2 cellular contexts compared by ENCODE assay signal in the genomic region with DNA sequence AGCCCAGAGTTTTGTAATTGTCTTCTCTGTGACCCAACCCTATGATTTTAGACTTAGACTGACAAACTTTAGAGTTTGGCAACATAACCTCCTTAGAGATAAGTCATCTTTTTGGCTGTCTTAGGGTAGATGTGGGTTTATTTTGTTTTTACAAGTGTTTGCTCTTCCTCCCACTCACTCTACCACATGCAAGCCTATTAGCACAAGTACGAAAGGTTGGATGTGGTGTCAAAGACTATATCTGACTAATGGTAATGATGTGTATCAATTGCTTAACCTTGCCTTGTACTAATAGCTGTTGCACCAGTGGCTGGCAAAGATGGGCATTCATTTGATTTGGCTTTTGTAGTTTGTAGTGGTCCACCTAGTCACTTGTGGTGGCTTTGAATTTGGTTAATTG.
TF ChIP-seq lines count a peak whose summit lies in the region.

No MANE protein-coding gene starts in this region.

TF ChIP-seq in IMR-90, 13 proteins besides CTCF, POLR2A, EP300 and RAD21:
- TF ChIP-seq CEBPB (IDR thresholded peaks at IDR 0.05; ENCODE audit: low read depth, low read length), result peak; percentile 74
- no peak for TF ChIP-seq MAZ (IDR thresholded peaks at IDR 0.05; ENCODE audit: borderline replicate concordance, low read depth, low read length)

TF ChIP-seq in K562, 482 proteins besides CTCF, POLR2A, EP300 and RAD21:
- TF ChIP-seq PRPF4 (IDR thresholded peaks at IDR 0.05; ENCODE audit: insufficient read depth, low read depth, low read length, poor library complexity, severe bottlenecking), result no peak
- TF ChIP-seq ZNF586 (CRISPR knock-in tag; conservative IDR thresholded peaks at IDR 0.05), result no peak
- TF ChIP-seq, protein P1, sequence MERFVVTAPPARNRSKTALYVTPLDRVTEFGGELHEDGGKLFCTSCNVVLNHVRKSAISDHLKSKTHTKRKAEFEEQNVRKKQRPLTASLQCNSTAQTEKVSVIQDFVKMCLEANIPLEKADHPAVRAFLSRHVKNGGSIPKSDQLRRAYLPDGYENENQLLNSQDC (CRISPR knock-in tag; IDR thresholded peaks at IDR 0.05), result no peak
- no peak for TF ChIP-seq PTRF (tag; IDR thresholded peaks at IDR 0.05)
- TF ChIP-seq, protein P2, sequence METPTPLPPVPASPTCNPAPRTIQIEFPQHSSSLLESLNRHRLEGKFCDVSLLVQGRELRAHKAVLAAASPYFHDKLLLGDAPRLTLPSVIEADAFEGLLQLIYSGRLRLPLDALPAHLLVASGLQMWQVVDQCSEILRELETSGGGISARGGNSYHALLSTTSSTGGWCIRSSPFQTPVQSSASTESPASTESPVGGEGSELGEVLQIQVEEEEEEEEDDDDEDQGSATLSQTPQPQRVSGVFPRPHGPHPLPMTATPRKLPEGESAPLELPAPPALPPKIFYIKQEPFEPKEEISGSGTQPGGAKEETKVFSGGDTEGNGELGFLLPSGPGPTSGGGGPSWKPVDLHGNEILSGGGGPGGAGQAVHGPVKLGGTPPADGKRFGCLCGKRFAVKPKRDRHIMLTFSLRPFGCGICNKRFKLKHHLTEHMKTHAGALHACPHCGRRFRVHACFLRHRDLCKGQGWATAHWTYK (CRISPR knock-in tag; IDR thresholded peaks at IDR 0.05), result no peak
- TF ChIP-seq, protein P3, sequence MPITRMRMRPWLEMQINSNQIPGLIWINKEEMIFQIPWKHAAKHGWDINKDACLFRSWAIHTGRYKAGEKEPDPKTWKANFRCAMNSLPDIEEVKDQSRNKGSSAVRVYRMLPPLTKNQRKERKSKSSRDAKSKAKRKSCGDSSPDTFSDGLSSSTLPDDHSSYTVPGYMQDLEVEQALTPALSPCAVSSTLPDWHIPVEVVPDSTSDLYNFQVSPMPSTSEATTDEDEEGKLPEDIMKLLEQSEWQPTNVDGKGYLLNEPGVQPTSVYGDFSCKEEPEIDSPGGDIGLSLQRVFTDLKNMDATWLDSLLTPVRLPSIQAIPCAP (CRISPR knock-in tag; IDR thresholded peaks at IDR 0.05; ENCODE audit: borderline replicate concordance), result no peak
- TF ChIP-seq, protein P4, sequence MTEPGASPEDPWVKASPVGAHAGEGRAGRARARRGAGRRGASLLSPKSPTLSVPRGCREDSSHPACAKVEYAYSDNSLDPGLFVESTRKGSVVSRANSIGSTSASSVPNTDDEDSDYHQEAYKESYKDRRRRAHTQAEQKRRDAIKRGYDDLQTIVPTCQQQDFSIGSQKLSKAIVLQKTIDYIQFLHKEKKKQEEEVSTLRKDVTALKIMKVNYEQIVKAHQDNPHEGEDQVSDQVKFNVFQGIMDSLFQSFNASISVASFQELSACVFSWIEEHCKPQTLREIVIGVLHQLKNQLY (CRISPR knock-in tag; conservative IDR thresholded peaks at IDR 0.05), result no peak
- TF ChIP-seq FOXJ3 (CRISPR knock-in tag; IDR thresholded peaks at IDR 0.05), result no peak
- TF ChIP-seq, protein P5, sequence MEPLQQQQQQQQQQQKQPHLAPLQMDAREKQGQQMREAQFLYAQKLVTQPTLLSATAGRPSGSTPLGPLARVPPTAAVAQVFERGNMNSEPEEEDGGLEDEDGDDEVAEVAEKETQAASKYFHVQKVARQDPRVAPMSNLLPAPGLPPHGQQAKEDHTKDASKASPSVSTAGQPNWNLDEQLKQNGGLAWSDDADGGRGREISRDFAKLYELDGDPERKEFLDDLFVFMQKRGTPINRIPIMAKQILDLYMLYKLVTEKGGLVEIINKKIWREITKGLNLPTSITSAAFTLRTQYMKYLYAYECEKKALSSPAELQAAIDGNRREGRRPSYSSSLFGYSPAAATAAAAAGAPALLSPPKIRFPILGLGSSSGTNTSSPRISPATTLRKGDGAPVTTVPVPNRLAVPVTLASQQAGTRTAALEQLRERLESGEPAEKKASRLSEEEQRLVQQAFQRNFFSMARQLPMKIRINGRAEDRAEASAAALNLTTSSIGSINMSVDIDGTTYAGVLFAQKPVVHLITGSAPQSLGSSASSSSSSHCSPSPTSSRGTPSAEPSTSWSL (CRISPR knock-in tag; IDR thresholded peaks at IDR 0.05; ENCODE audit: borderline replicate concordance), result no peak
- TF ChIP-seq, protein P6, sequence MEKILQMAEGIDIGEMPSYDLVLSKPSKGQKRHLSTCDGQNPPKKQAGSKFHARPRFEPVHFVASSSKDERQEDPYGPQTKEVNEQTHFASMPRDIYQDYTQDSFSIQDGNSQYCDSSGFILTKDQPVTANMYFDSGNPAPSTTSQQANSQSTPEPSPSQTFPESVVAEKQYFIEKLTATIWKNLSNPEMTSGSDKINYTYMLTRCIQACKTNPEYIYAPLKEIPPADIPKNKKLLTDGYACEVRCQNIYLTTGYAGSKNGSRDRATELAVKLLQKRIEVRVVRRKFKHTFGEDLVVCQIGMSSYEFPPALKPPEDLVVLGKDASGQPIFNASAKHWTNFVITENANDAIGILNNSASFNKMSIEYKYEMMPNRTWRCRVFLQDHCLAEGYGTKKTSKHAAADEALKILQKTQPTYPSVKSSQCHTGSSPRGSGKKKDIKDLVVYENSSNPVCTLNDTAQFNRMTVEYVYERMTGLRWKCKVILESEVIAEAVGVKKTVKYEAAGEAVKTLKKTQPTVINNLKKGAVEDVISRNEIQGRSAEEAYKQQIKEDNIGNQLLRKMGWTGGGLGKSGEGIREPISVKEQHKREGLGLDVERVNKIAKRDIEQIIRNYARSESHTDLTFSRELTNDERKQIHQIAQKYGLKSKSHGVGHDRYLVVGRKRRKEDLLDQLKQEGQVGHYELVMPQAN (IDR thresholded peaks at IDR 0.05; ENCODE audit: borderline replicate concordance), result no peak
- TF ChIP-seq, protein P7, sequence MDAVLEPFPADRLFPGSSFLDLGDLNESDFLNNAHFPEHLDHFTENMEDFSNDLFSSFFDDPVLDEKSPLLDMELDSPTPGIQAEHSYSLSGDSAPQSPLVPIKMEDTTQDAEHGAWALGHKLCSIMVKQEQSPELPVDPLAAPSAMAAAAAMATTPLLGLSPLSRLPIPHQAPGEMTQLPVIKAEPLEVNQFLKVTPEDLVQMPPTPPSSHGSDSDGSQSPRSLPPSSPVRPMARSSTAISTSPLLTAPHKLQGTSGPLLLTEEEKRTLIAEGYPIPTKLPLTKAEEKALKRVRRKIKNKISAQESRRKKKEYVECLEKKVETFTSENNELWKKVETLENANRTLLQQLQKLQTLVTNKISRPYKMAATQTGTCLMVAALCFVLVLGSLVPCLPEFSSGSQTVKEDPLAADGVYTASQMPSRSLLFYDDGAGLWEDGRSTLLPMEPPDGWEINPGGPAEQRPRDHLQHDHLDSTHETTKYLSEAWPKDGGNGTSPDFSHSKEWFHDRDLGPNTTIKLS (IDR thresholded peaks at IDR 0.05; ENCODE audit: borderline replicate concordance, low read depth), result no peak
- no peak for TF ChIP-seq RFX5 (IDR thresholded peaks at IDR 0.05; ENCODE audit: low read depth, low read length)
- TF ChIP-seq, protein P8, sequence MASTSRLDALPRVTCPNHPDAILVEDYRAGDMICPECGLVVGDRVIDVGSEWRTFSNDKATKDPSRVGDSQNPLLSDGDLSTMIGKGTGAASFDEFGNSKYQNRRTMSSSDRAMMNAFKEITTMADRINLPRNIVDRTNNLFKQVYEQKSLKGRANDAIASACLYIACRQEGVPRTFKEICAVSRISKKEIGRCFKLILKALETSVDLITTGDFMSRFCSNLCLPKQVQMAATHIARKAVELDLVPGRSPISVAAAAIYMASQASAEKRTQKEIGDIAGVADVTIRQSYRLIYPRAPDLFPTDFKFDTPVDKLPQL (IDR thresholded peaks at IDR 0.05; ENCODE audit: extremely low read depth, insufficient read length), result no peak
